ENCODE assay signal across 2 cellular contexts in genomic region chr6:144497650-144498049, GRCh38.
TF ChIP-seq lines count a peak whose summit lies in the region.

No MANE protein-coding gene starts in this region.

TF ChIP-seq in SK-N-SH treated with all-trans-retinoic acid at 6 μM for 48 hours, 23 proteins besides CTCF, POLR2A, EP300 and RAD21 (continued from another document):
- no peak for TF ChIP-seq PATZ1 (CRISPR knock-in tag; IDR thresholded peaks at IDR 0.05; ENCODE audit: borderline replicate concordance)
- TF ChIP-seq TCF4 (CRISPR knock-in tag; IDR thresholded peaks at IDR 0.05; ENCODE audit: borderline replicate concordance), result no peak
- TF ChIP-seq OSR1 (CRISPR knock-in tag; IDR thresholded peaks at IDR 0.05), result no peak
- TF ChIP-seq ZNF8 (CRISPR knock-in tag; IDR thresholded peaks at IDR 0.05), result no peak
- TF ChIP-seq ARNTL (CRISPR knock-in tag; IDR thresholded peaks at IDR 0.05; ENCODE audit: borderline replicate concordance, low read depth), result no peak
- no peak for TF ChIP-seq CSRNP3 (CRISPR knock-in tag; IDR thresholded peaks at IDR 0.05)
- no peak for TF ChIP-seq PPARA (CRISPR knock-in tag; IDR thresholded peaks at IDR 0.05; ENCODE audit: borderline replicate concordance)
- no peak for TF ChIP-seq ZC3H10 (CRISPR knock-in tag; IDR thresholded peaks at IDR 0.05)
- TF ChIP-seq ISL1 (CRISPR knock-in tag; IDR thresholded peaks at IDR 0.05), result no peak
- TF ChIP-seq RARB (CRISPR knock-in tag; IDR thresholded peaks at IDR 0.05), result no peak

TF ChIP-seq in SK-N-SH, 30 proteins besides CTCF, POLR2A, EP300 and RAD21 (continued from another document):
- TF ChIP-seq RCOR1 (IDR thresholded peaks at IDR 0.05; ENCODE audit: low read length) (no peak), USF1 (IDR thresholded peaks at IDR 0.05; ENCODE audit: borderline replicate concordance, low read depth) (no peak), REST (IDR thresholded peaks at IDR 0.05; ENCODE audit: low read depth, low read length) (no peak), POLR2AphosphoS5 (IDR thresholded peaks at IDR 0.05; ENCODE audit: low read depth, low read length) (no peak), FOSL2 (IDR thresholded peaks at IDR 0.05; ENCODE audit: borderline replicate concordance, low read depth) (no peak)
